In genomic region chr3:55486101-55486856, GRCh38 we compare ENCODE assay signal across 9 cellular contexts. TPM values are rescaled to one million over a fixed set of nuclear protein-coding genes. Genes with fewer than 3 reads are reported as not detected.
A peak's percentile ranks its signal among the peaks of the same experiment; 100 is the strongest.
DNase-seq lines count a peak whose midpoint lies in the region; ATAC-seq and TF ChIP-seq lines count a peak whose summit lies in the region.
"Had no signal": no experiment of that assay in that cellular context is flagged by ENCODE, and none has a peak within 500 bp of the region (broad histone marks: within the 10 kb centered on the region; RNA-seq: fewer than 3 reads in every experiment).

No MANE protein-coding gene starts in this region.

- no peaks in the 10 kb centered on the region for H3K9me3 ChIP-seq in endocrine pancreas (ENCODE audit: control insufficient read depth, low read length)

- H3K4me1 ChIP-seq in endocrine pancreas (ENCODE audit: control insufficient read depth, insufficient read depth, low read length): no peaks in the 10 kb centered on the region

- H3K4me3 ChIP-seq in GM12864 (ENCODE audit: low read depth, low read length): peak overlapping the region; percentile 76
- peak overlapping the region; percentile 6 for H3K4me3 ChIP-seq in endocrine pancreas (ENCODE audit: control insufficient read depth, insufficient read depth, low read length)

- H3K36me3 ChIP-seq in endocrine pancreas (ENCODE audit: control insufficient read depth, insufficient read depth, low read length): no peaks in the 10 kb centered on the region

- ATAC-seq in HG02642 (IDR thresholded peaks at IDR 0.05; ENCODE audit: poor library complexity, unreplicated experiment) (no peak), HG02571 (IDR thresholded peaks at IDR 0.05; ENCODE audit: unreplicated experiment) (no peak), GM21447 (IDR thresholded peaks at IDR 0.05; ENCODE audit: unreplicated experiment) (no peak)

- peaks cover 20% of the 10 kb centered on the region for H3K27me3 ChIP-seq in endocrine pancreas (ENCODE audit: control insufficient read depth, insufficient read depth, low read length)

- no peak for TF ChIP-seq CTCF in GM12864 (IDR thresholded peaks at IDR 0.05; ENCODE audit: low read depth, low read length, missing control alignments)

- H3K9ac ChIP-seq in endocrine pancreas (ENCODE audit: control insufficient read depth, insufficient read depth, low read length): no peak overlapping the region

- DNase-seq in GM12864 (ENCODE audit: low read depth) (no peak), NCI-H82 (lab: John Stamatoyannopoulos, UW) (peak; percentile 50), mucosa of gallbladder (ENCODE audit: low spot score) (peak; percentile 47), SKM-1 (lab: John Stamatoyannopoulos, UW; ENCODE audit: unreplicated experiment) (no peak)

RNA-seq across cellular contexts. Expression of gene WNT5A, which starts 0.8 kb away (rescaled TPM):
- total RNA-seq in mucosa of gallbladder: 13.7 TPM
- total RNA-seq: activated CD8-positive, alpha-beta memory T cell treated with anti-CD3 and anti-CD28 coated beads for 36 hours had no signal

Comparison
In these comparisons a context has a peak if more than half of its experiments do, and no peak if none do; other contexts are left out.
1. DNase-seq: peak in NCI-H82 (single experiment) and mucosa of gallbladder (single experiment); none in GM12864 (single experiment) and SKM-1 (single experiment).